ENCODE assay signal across 16 cellular contexts in the genomic region with DNA sequence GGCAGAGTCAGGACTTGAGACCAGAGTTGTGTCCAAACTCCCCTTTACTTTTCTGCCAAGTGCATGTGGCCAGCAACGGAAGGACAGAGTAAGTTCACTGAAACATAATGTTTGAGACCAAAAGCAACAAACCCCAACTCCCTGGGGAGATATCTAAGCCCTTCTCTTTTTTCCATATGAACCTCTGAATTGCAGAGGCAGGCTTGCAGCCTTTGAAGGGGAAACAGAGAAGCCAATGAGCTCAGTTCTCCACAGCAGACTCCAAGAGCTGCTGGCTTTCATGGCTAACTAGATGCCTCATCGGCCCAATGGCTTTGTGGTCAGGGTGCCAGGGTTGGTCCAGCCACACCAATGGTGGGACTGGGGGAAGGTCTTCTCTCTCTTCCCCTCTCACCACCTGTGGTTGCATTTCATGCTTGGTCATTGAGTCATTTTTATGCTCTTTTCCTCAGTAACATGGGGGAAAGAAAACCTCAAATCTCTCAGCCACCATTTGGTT. TPM values are rescaled to one million over a fixed set of nuclear protein-coding genes. Genes with fewer than 3 reads are reported as not detected.
DNase-seq lines count a peak whose midpoint lies in the region; ATAC-seq and TF ChIP-seq lines count a peak whose summit lies in the region.
"Had no signal": no experiment of that assay in that cellular context is flagged by ENCODE, and none has a peak within 500 bp of the region (broad histone marks: within the 10 kb centered on the region; RNA-seq: fewer than 3 reads in every experiment).

No MANE protein-coding gene starts in this region.

- H3K36me3 ChIP-seq in PC-3 (ENCODE audit: low read depth, low read length) (no peaks in the 10 kb centered on the region), testis (ENCODE audit: low read depth, missing control alignments) (no peaks in the 10 kb centered on the region)
- H3K36me3 ChIP-seq: Peyer's patch, suprapubic skin had no signal

- no TSS peak for BruUV-seq in PC-3 (replicated peaks; lab: Mats Ljungman, UMichigan)

- no peaks in the 10 kb centered on the region for H3K27me3 ChIP-seq in PC-3 (ENCODE audit: low read length)
- no peaks in the 10 kb centered on the region for H3K27me3 ChIP-seq in testis
- H3K27me3 ChIP-seq: Peyer's patch, suprapubic skin had no signal

- intact Hi-C loops in PC-3 (cut with micrococcal nuclease) (no loop called here), testis (cut with DNase I; ENCODE audit: low total_unique reads) (no loop called here)

- H3K27ac ChIP-seq in PC-3 (ENCODE audit: low read length) (no peak overlapping the region), testis (no peak overlapping the region)
- H3K27ac ChIP-seq: Peyer's patch, suprapubic skin had no signal

- peak overlapping the region; percentile 31 to 71 (median 42) for H3K27ac Mint-ChIP-seq in nephron
- H3K27ac Mint-ChIP-seq in glutamatergic neuron (ENCODE audit: unreplicated experiment), result no peak overlapping the region
- H3K27ac Mint-ChIP-seq: activated CD8-positive, alpha-beta memory T cell treated with anti-CD3 and anti-CD28 coated beads, Interleukin-2, amount 10 ng/mL, durations not matched to agents 7 days and 5 days had no signal

- H3K4me1 ChIP-seq in PC-3 (ENCODE audit: insufficient read depth, low read length), result no peaks in the 10 kb centered on the region
- H3K4me1 ChIP-seq in testis, result no peaks in the 10 kb centered on the region
- H3K4me1 ChIP-seq: Caco-2, Peyer's patch, suprapubic skin had no signal

- CTCF ChIA-PET in PC-3 (lab: Charles Lee), result no interaction called here

- no peak overlapping the region for H3K9ac ChIP-seq in PC-3 (ENCODE audit: low read length)

- H3K9me3 Mint-ChIP-seq in nephron, result peaks cover 3% of the 10 kb centered on the region
- no peaks in the 10 kb centered on the region for H3K9me3 Mint-ChIP-seq in glutamatergic neuron (ENCODE audit: unreplicated experiment)

- no peak overlapping the region for H3K4me2 ChIP-seq in PC-3 (ENCODE audit: low read length)

- no peaks in the 10 kb centered on the region for H3K79me2 ChIP-seq in PC-3 (ENCODE audit: low read length)

- TF ChIP-seq POLR2A in testis (IDR thresholded peaks at IDR 0.05), result no peak

- H3K4me3 Mint-ChIP-seq in nephron (no peak overlapping the region), glutamatergic neuron (ENCODE audit: unreplicated experiment) (no peak overlapping the region)
- H3K4me3 Mint-ChIP-seq: activated CD8-positive, alpha-beta memory T cell treated with anti-CD3 and anti-CD28 coated beads, Interleukin-2, amount 10 ng/mL, durations not matched to agents 7 days and 5 days had no signal

- no peaks in the 10 kb centered on the region for H4K20me1 ChIP-seq in PC-3 (ENCODE audit: low read length)

- peaks cover 36% of the 10 kb centered on the region for H3K4me1 Mint-ChIP-seq in nephron
- peaks cover 2% of the 10 kb centered on the region for H3K4me1 Mint-ChIP-seq in glutamatergic neuron (ENCODE audit: low read depth, unreplicated experiment)

- ATAC-seq in GM18502 (IDR thresholded peaks at IDR 0.05; ENCODE audit: poor library complexity, unreplicated experiment), result peak; percentile 52
- peak; percentile 53 for ATAC-seq in HG02642 (IDR thresholded peaks at IDR 0.05; ENCODE audit: poor library complexity, unreplicated experiment)
- no peak for ATAC-seq in PC-3
- ATAC-seq in GM19328 (IDR thresholded peaks at IDR 0.05; ENCODE audit: unreplicated experiment), result no peak
- ATAC-seq: activated CD8-positive, alpha-beta memory T cell treated with anti-CD3 and anti-CD28 coated beads, Interleukin-2, amount 10 ng/mL, durations not matched to agents 7 days and 5 days; mucosa of descending colon had no signal

- no peaks in the 10 kb centered on the region for H3K36me3 Mint-ChIP-seq in nephron (ENCODE audit: low read depth)
- no peaks in the 10 kb centered on the region for H3K36me3 Mint-ChIP-seq in glutamatergic neuron (ENCODE audit: unreplicated experiment)
- H3K36me3 Mint-ChIP-seq: activated CD8-positive, alpha-beta memory T cell treated with anti-CD3 and anti-CD28 coated beads, Interleukin-2, amount 10 ng/mL, durations not matched to agents 7 days and 5 days had no signal

- no peaks in the 10 kb centered on the region for H3K9me3 ChIP-seq in PC-3 (ENCODE audit: low read length)
- H3K9me3 ChIP-seq in testis, result no peaks in the 10 kb centered on the region
- H3K9me3 ChIP-seq: Caco-2, mucosa of descending colon, Peyer's patch, suprapubic skin had no signal

- no peaks in the 10 kb centered on the region for H3K9me2 ChIP-seq in PC-3 (replicated peaks; ENCODE audit: low read length)

- WGBS in testis, 2 donors, result 38 to 55% methylated on average over 2 of the region's 2 CpGs

- POLR2A ChIA-PET in PC-3 (lab: Charles Lee; ENCODE audit: unreplicated experiment), result no interaction called here

- no peaks in the 10 kb centered on the region for H3F3A ChIP-seq in PC-3 (ENCODE audit: low read length, unreplicated experiment)

- H2AFZ ChIP-seq in PC-3 (ENCODE audit: low read length), result no peak overlapping the region

- H3K27me3 Mint-ChIP-seq in nephron (ENCODE audit: low read depth), result peaks cover 6% of the 10 kb centered on the region
- no peaks in the 10 kb centered on the region for H3K27me3 Mint-ChIP-seq in glutamatergic neuron (ENCODE audit: unreplicated experiment)

- DNase-seq in amniotic epithelial cell (ENCODE audit: low read depth), result peak; percentile 17
- no peak for DNase-seq in glutamatergic neuron
- DNase-seq in PC-3, result no peak
- no peak for DNase-seq in testis
- DNase-seq: activated CD8-positive, alpha-beta memory T cell treated with anti-CD3 and anti-CD28 coated beads, Interleukin-2, amount 10 ng/mL, durations not matched to agents 7 days and 5 days; amniotic stem cell; Caco-2; hypothalamus; mucosa of descending colon; NCI-H2171 treated with DMSO at 0.1 percent for 48 hours; Peyer's patch had no signal

- no peak overlapping the region for H3K4me3 ChIP-seq in PC-3 (ENCODE audit: low read length)
- H3K4me3 ChIP-seq in testis, result no peak overlapping the region
- H3K4me3 ChIP-seq: mucosa of descending colon, Peyer's patch, suprapubic skin had no signal

- no peak for TF ChIP-seq CTCF in nephron (IDR thresholded peaks at IDR 0.05; ENCODE audit: unreplicated experiment in 3 of 3)
- TF ChIP-seq CTCF in glutamatergic neuron (IDR thresholded peaks at IDR 0.05; ENCODE audit: partially characterized antibody, unreplicated experiment), result no peak
- TF ChIP-seq CTCF in PC-3 (conservative IDR thresholded peaks at IDR 0.05; ENCODE audit: low read depth, low read length), result no peak
- no peak for TF ChIP-seq CTCF in testis (IDR thresholded peaks at IDR 0.05)

RNA-seq across cellular contexts. Expression of a gene that starts 34.0 kb away (rescaled TPM):
- total RNA-seq in glutamatergic neuron (ENCODE audit: unreplicated experiment) (1.1 TPM), PC-3 (2014; rRNA removed) (0.69 and 0.91 TPM in 2 replicates), testis (1 to 10 TPM; 2.3 to 4.0 TPM)
- 3.1 TPM for polyA plus RNA-seq in testis (ENCODE audit: insufficient read depth, low read depth, low replicate concordance)
- total RNA-seq: Caco-2 had no signal

Comparison
In these comparisons a context has a peak if more than half of its experiments do, and no peak if none do; other contexts are left out.
1. ATAC-seq: peak in GM18502 (single experiment) and HG02642 (single experiment); none in PC-3 (single experiment) and GM19328 (single experiment).